ENCODE assay signal across 8 cellular contexts in genomic region chr1:119140177-119141019, GRCh38. TPM values are rescaled to one million over a fixed set of nuclear protein-coding genes. Genes with fewer than 3 reads are reported as not detected.
DNase-seq lines count a peak whose midpoint lies in the region; ATAC-seq and TF ChIP-seq lines count a peak whose summit lies in the region.

Gene WARS2, minus strand, starts transcription at chr1:119140653. Its CDS starts 9 bp downstream, at chr1:119140644.

- H3K4me3 ChIP-seq in adrenal gland (peak within 1 kb of the TSS in 3 of 4 donors; percentile 21 to 70 (median 46)), heart right ventricle (peak within 1 kb of the TSS; percentile 44 to 70 (median 62)), upper lobe of left lung (peak within 1 kb of the TSS; percentile 55 to 72 (median 62))

- in situ Hi-C loops in GM13976 (cut with MboI; ENCODE audit: low sequenced_read_pairs, unreplicated experiment) = no loop called here

- H3K36me3 ChIP-seq in adrenal gland (replicated peaks in 1 of 2) = no peaks in the 10 kb centered on the region
- H3K36me3 ChIP-seq in heart right ventricle = peaks cover 0 to 20% (median 0%) of the 10 kb centered on the region in 9 donors
- no peaks in the 10 kb centered on the region for H3K36me3 ChIP-seq in upper lobe of left lung

- H3K27ac ChIP-seq in adrenal gland (peak within 1 kb of the TSS; percentile 93 to 99 (median 97)), heart right ventricle (peak within 1 kb of the TSS; percentile 90 to 99 (median 94)), upper lobe of left lung (peak within 1 kb of the TSS; percentile 97 to 98 (median 97))

- TF ChIP-seq POLR2A in adrenal gland (IDR thresholded peaks at IDR 0.05) (peak; percentile 49 to 86), upper lobe of left lung (IDR thresholded peaks at IDR 0.05) (peak in 3 of 4 donors; percentile 78 to 89 (median 88))

- H3K9me3 ChIP-seq in adrenal gland (replicated peaks in 1 of 3) = no peaks in the 10 kb centered on the region
- H3K9me3 ChIP-seq in heart right ventricle = no peaks in the 10 kb centered on the region
- H3K9me3 ChIP-seq in upper lobe of left lung = no peaks in the 10 kb centered on the region

- H3K27me3 ChIP-seq in adrenal gland (no peaks in the 10 kb centered on the region), heart right ventricle (no peaks in the 10 kb centered on the region), upper lobe of left lung (no peaks in the 10 kb centered on the region)

- TF ChIP-seq CTCF in GM13976 (IDR thresholded peaks at IDR 0.05; ENCODE audit: borderline replicate concordance, control extremely low read depth, extremely low read depth, insufficient read depth, missing control alignments) = peak; percentile 15
- no peak for TF ChIP-seq CTCF in adrenal gland (IDR thresholded peaks at IDR 0.05)
- TF ChIP-seq CTCF in heart right ventricle (IDR thresholded peaks at IDR 0.05) = peak in 2 of 9 donors; percentile 2 to 9
- TF ChIP-seq CTCF in upper lobe of left lung (IDR thresholded peaks at IDR 0.05) = peak in 1 of 6 experiments; percentile 5

- peak; percentile 95 for ATAC-seq in HG02852 (IDR thresholded peaks at IDR 0.05; ENCODE audit: unreplicated experiment)
- peak; percentile 98 to 100 (median 99) for ATAC-seq in heart right ventricle
- peak; percentile 99 to 100 for ATAC-seq in upper lobe of left lung (ENCODE audit: low FRiP score in 2 of 2)

- 0 to 1% (median 0%) methylated on average over 39 to 50 of the region's 50 CpGs for whole genome bisulfite sequencing in adrenal gland, 4 donors
- WGBS in heart right ventricle, 2 donors = 0% methylated on average over 50 of the region's 50 CpGs
- WGBS in upper lobe of left lung, 2 donors = 0 to 1% methylated on average over 47 of the region's 50 CpGs

- intact Hi-C loops in adrenal gland (cut with DNase I) = no loop called here
- intact Hi-C loops in heart right ventricle (cut with DNase I) = no loop called here
- intact Hi-C loops in posterior cingulate gyrus (cut with DNase I) = no loop called here

- TF ChIP-seq EP300 in upper lobe of left lung (IDR thresholded peaks at IDR 0.05) = peak in 1 of 4 donors; percentile 31

- H3K4me1 ChIP-seq in adrenal gland (replicated peaks in 1 of 2) (peaks cover 24 to 27% of the 10 kb centered on the region in 2 donors), heart right ventricle (peaks cover 0 to 49% (median 29%) of the 10 kb centered on the region in 9 donors), upper lobe of left lung (peaks cover 14 to 26% (median 18%) of the 10 kb centered on the region in 4 donors)

- DNase-seq in GM13976 (ENCODE audit: low spot score) (peak; percentile 91), NCI-H1436 treated with DMSO at 0.1 percent for 48 hours (lab: John Stamatoyannopoulos, UW) (peak; percentile 90), T follicular helper cell (ENCODE audit: low read depth) (peak; percentile 91), adrenal gland (peak; percentile 94 to 99 (median 98)), heart right ventricle (peak; percentile 92 to 96), posterior cingulate gyrus (peak; percentile 92 to 99 (median 94)), upper lobe of left lung (peak; percentile 96 to 97)

RNA-seq across cellular contexts. Expression of gene WARS2, which starts in this region (rescaled TPM):
- 10 to 100 TPM; 17.4 to 35.9 (median 25.0) TPM for total RNA-seq in adrenal gland
- polyA plus RNA-seq in adrenal gland = 10 to 100 TPM in 1 of 3 donors, 1 to 10 TPM in 2; 5.1 to 16.3 (median 6.5) TPM
- 10 to 100 TPM in 8 of 10 donors, 1 to 10 TPM in 2; 8.1 to 15.4 (median 12.3) TPM for total RNA-seq in heart right ventricle
- polyA plus RNA-seq in heart right ventricle = 1 to 10 TPM; 3.5 to 5.8 TPM
- total RNA-seq in upper lobe of left lung = 10 to 100 TPM in 4 of 6 donors, 1 to 10 TPM in 2; 6.3 to 20.5 (median 13.5) TPM

Comparison
In these comparisons a context has a peak if more than half of its experiments do, and no peak if none do; other contexts are left out.
1. Peak in every context shown above with its lines: DNase-seq, ATAC-seq, H3K4me3 ChIP-seq and H3K27ac ChIP-seq.